ENCODE assay signal across 8 cellular contexts in genomic region chr12:127165567-127166392, GRCh38.
DNase-seq lines count a peak whose midpoint lies in the region; ATAC-seq and TF ChIP-seq lines count a peak whose summit lies in the region.

No MANE protein-coding gene starts in this region.

- H3K9me3 ChIP-seq in endodermal cell (ENCODE audit: control insufficient read depth, low read length) (no peaks in the 10 kb centered on the region), mesodermal cell (ENCODE audit: control insufficient read depth, low read length) (no peaks in the 10 kb centered on the region)

- H3K36me3 ChIP-seq in endodermal cell (ENCODE audit: control insufficient read depth, insufficient read depth, low read length) (no peaks in the 10 kb centered on the region), mesodermal cell (ENCODE audit: control insufficient read depth, insufficient read depth, low read length) (no peaks in the 10 kb centered on the region)

- peaks cover 5% of the 10 kb centered on the region for H3K9me3 Mint-ChIP-seq in endodermal cell

- H3K27ac Mint-ChIP-seq in endodermal cell = peak overlapping the region; percentile 90

- DNase-seq in DMS53 (lab: John Stamatoyannopoulos, UW) = peak; percentile 92
- peak; percentile 92 for DNase-seq in NCI-H510A (lab: John Stamatoyannopoulos, UW)
- DNase-seq in activated CD8-positive, alpha-beta memory T cell treated with anti-CD3 and anti-CD28 coated beads, Interleukin-2, amount 50 U/mL, for 1 hour (ENCODE audit: extremely low read depth) = peak; percentile 36
- DNase-seq in endodermal cell = peak; percentile 95
- DNase-seq in stimulated activated CD8-positive, alpha-beta memory T cell treated with anti-CD3 and anti-CD28 coated beads, Interleukin-12 subunit alpha, Interleukin-12 subunit beta, amount 100 ng/mL, for 1 hour (ENCODE audit: low read depth) = peak; percentile 67
- no peak for DNase-seq in NCI-H187 treated with DMSO at 0.1 percent for 48 hours (lab: John Stamatoyannopoulos, UW)

- WGBS in endodermal cell (ENCODE audit: insufficient coverage in 1 of 2, insufficient read length in 1 of 2), 2 experiments = 6 to 8% methylated on average over 35 to 69 of the region's 69 CpGs
- WGBS in mesodermal cell (ENCODE audit: insufficient coverage in 2 of 2), 2 experiments = 0 to 4% methylated on average over 52 to 68 of the region's 69 CpGs

- H3K9ac ChIP-seq in endodermal cell (ENCODE audit: extremely low read depth, low read length, poor library complexity, severe bottlenecking) = peak overlapping the region; percentile 69

- TF ChIP-seq CTCF in endodermal cell (conservative IDR thresholded peaks at IDR 0.05) = no peak

- peak overlapping the region; percentile 53 for H3K4me3 Mint-ChIP-seq in endodermal cell

- peak; percentile 67 for ATAC-seq in HG02642 (IDR thresholded peaks at IDR 0.05; ENCODE audit: poor library complexity, unreplicated experiment)

- H3K27me3 Mint-ChIP-seq in endodermal cell (ENCODE audit: insufficient read depth) = peaks cover 8% of the 10 kb centered on the region

- H3K4me1 ChIP-seq in endodermal cell (ENCODE audit: control insufficient read depth, insufficient read depth, low read length) (no peaks in the 10 kb centered on the region), mesodermal cell (ENCODE audit: control insufficient read depth, insufficient read depth, low read length, poor library complexity, severe bottlenecking) (peaks cover 7% of the 10 kb centered on the region)

- peak overlapping the region; percentile 50 for H3K4me3 ChIP-seq in endodermal cell (ENCODE audit: low read length)
- H3K4me3 ChIP-seq in mesodermal cell (ENCODE audit: extremely low read depth, insufficient read depth, low read length, poor library complexity, severe bottlenecking) = peak overlapping the region; percentile 37

- H3K36me3 Mint-ChIP-seq in endodermal cell (ENCODE audit: low read depth) = no peaks in the 10 kb centered on the region

- H3K4me1 Mint-ChIP-seq in endodermal cell = no peaks in the 10 kb centered on the region

- H3K27ac ChIP-seq in endodermal cell (ENCODE audit: low read depth, low read length) (peak overlapping the region; percentile 61), mesodermal cell (ENCODE audit: low read depth, low read length, severe bottlenecking) (peak overlapping the region; percentile 75)

- H3K27me3 ChIP-seq in endodermal cell (ENCODE audit: control insufficient read depth, insufficient read depth, low read length, poor library complexity, severe bottlenecking) = no peaks in the 10 kb centered on the region
